ENCODE assay signal across 11 cellular contexts in the genomic region with DNA sequence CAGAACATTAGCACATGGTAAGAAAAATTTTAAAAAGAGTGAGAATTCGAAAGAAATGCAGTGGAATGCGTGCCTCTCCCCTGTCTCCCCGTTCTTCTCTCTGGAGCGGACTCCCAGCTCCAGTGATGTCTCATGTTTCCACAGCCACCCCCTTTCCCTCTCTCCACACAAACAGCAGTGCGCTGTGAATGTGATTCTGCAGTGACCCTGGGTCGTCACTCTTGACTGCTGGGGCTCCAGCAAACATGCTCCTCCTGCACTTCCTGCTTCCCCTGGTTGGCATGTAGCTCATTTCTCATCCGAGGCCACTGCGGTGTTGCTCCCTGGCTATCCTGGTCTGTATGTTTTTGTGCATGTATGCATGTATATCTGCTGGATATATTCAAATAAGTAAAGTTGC. TPM values are rescaled to one million over a fixed set of nuclear protein-coding genes. Genes with fewer than 3 reads are reported as not detected.
DNase-seq lines count a peak whose midpoint lies in the region; ATAC-seq and TF ChIP-seq lines count a peak whose summit lies in the region.
"Had no signal": no experiment of that assay in that cellular context is flagged by ENCODE, and none has a peak within 500 bp of the region (broad histone marks: within the 10 kb centered on the region; RNA-seq: fewer than 3 reads in every experiment).

No MANE protein-coding gene starts in this region.

- no peaks in the 10 kb centered on the region for H3K27me3 Mint-ChIP-seq in activated naive CD4-positive, alpha-beta T cell treated with anti-CD3 and anti-CD28 coated beads, Interleukin-2, amount 50 U/mL, for 24 hours
- no peaks in the 10 kb centered on the region for H3K27me3 Mint-ChIP-seq in activated naive CD4-positive, alpha-beta T cell treated with anti-CD3 and anti-CD28 coated beads, Interleukin-2, amount 10 ng/mL, durations not matched to agents 7 days and 5 days
- no peaks in the 10 kb centered on the region for H3K27me3 Mint-ChIP-seq in stimulated activated memory B cell treated with anti-CD40 and anti-IgM and Interleukin-4, amounts not matched to agents 10 μg/mL and 1 μg/mL and 100 μg/mL, for 72 hours

- peak overlapping the region; percentile 86 for H3K27ac Mint-ChIP-seq in activated naive CD4-positive, alpha-beta T cell treated with anti-CD3 and anti-CD28 coated beads, Interleukin-2, amount 50 U/mL, for 24 hours
- H3K27ac Mint-ChIP-seq in activated naive CD4-positive, alpha-beta T cell treated with anti-CD3 and anti-CD28 coated beads, Interleukin-2, amount 10 ng/mL, durations not matched to agents 7 days and 5 days: no peak overlapping the region
- peak overlapping the region; percentile 3 for H3K27ac Mint-ChIP-seq in stimulated activated memory B cell treated with anti-CD40 and anti-IgM and Interleukin-4, amounts not matched to agents 10 μg/mL and 1 μg/mL and 100 μg/mL, for 72 hours

- H2AFZ ChIP-seq in PC-9: no peak overlapping the region

- H3K9me3 Mint-ChIP-seq in activated naive CD4-positive, alpha-beta T cell treated with anti-CD3 and anti-CD28 coated beads, Interleukin-2, amount 50 U/mL, for 24 hours: no peaks in the 10 kb centered on the region
- peaks cover 5% of the 10 kb centered on the region for H3K9me3 Mint-ChIP-seq in activated naive CD4-positive, alpha-beta T cell treated with anti-CD3 and anti-CD28 coated beads, Interleukin-2, amount 10 ng/mL, durations not matched to agents 7 days and 5 days
- H3K9me3 Mint-ChIP-seq in stimulated activated memory B cell treated with anti-CD40 and anti-IgM and Interleukin-4, amounts not matched to agents 10 μg/mL and 1 μg/mL and 100 μg/mL, for 72 hours: no peaks in the 10 kb centered on the region

- H3K79me2 ChIP-seq in PC-9 (ENCODE audit: low read depth): peaks cover 22% of the 10 kb centered on the region

- CTCF ChIA-PET in activated naive CD4-positive, alpha-beta T cell treated with anti-CD3 and anti-CD28 coated beads, Interleukin-2, amount 10 ng/mL, durations not matched to agents 7 days and 5 days (lab: Charles Lee): interaction anchor here (0.5 kb wide), 1 partner anchor 356 kb away, joined by 3 read pairs; no protein-coding TSS in a partner anchor
- CTCF ChIA-PET in PC-9 (lab: Charles Lee): no interaction called here

- no peaks in the 10 kb centered on the region; the same call in none of the 2 replicates for H4K20me1 ChIP-seq in PC-9 (ENCODE audit: insufficient read depth)

- H3K4me2 ChIP-seq in PC-9: no peak overlapping the region

- POLR2A ChIA-PET in PC-9 (lab: Charles Lee; ENCODE audit: unreplicated experiment): interaction anchor here (0.5 kb wide), 1 partner anchor 235 kb away, joined by 11 read pairs; no protein-coding TSS in a partner anchor

- no peak overlapping the region for H3K27ac ChIP-seq in PC-9

- DNase-seq in activated naive CD4-positive, alpha-beta T cell treated with anti-CD3 and anti-CD28 coated beads, Interleukin-2, amount 10 ng/mL, durations not matched to agents 7 days and 5 days: no peak
- DNase-seq in adipocyte (ENCODE audit: low read depth) (peak; percentile 60), left kidney (ENCODE audit: low read depth, low spot score) (peak; percentile 95), PC-9 (no peak), DMS114 treated with DMSO at 0.1 percent for 48 hours (lab: John Stamatoyannopoulos, UW; ENCODE audit: unreplicated experiment) (no peak)
- no peak for DNase-seq in activated CD4-positive, CD25-positive, alpha-beta regulatory T cell treated with anti-CD3 and anti-CD28 coated beads, Interleukin-2, amount 50 U/mL, for 72 hours
- DNase-seq: activated naive CD4-positive, alpha-beta T cell; BE2C; T-helper 9 cell had no signal

- no peaks in the 10 kb centered on the region for H3F3A ChIP-seq in PC-9 (ENCODE audit: insufficient read depth, low read depth)

- peaks cover 5% of the 10 kb centered on the region for H3K36me3 Mint-ChIP-seq in activated naive CD4-positive, alpha-beta T cell treated with anti-CD3 and anti-CD28 coated beads, Interleukin-2, amount 50 U/mL, for 24 hours
- H3K36me3 Mint-ChIP-seq in activated naive CD4-positive, alpha-beta T cell treated with anti-CD3 and anti-CD28 coated beads, Interleukin-2, amount 10 ng/mL, durations not matched to agents 7 days and 5 days: peaks cover 5% of the 10 kb centered on the region
- peaks cover 6% of the 10 kb centered on the region for H3K36me3 Mint-ChIP-seq in stimulated activated memory B cell treated with anti-CD40 and anti-IgM and Interleukin-4, amounts not matched to agents 10 μg/mL and 1 μg/mL and 100 μg/mL, for 72 hours

- no TSS peak for BruUV-seq in PC-9 (replicated peaks; lab: Mats Ljungman, UMichigan)

- ATAC-seq in stimulated activated memory B cell treated with anti-CD40 and anti-IgM and Interleukin-4, amounts not matched to agents 10 μg/mL and 1 μg/mL and 100 μg/mL, for 72 hours: no peak

- H3K9ac ChIP-seq in adipocyte (ENCODE audit: low read length): no peak overlapping the region

- H3K4me1 ChIP-seq in adipocyte (ENCODE audit: control insufficient read depth, insufficient read depth, low read length) (peaks cover 20% of the 10 kb centered on the region), PC-9 (replicated peaks; ENCODE audit: insufficient read depth) (no peaks in the 10 kb centered on the region)

- H3K27me3 ChIP-seq in adipocyte (replicated peaks; ENCODE audit: control insufficient read depth, insufficient read depth, low read length) (no peaks in the 10 kb centered on the region), PC-9 (ENCODE audit: insufficient read depth, low read depth) (no peaks in the 10 kb centered on the region)
- H3K27me3 ChIP-seq: BE2C had no signal

- no peak for TF ChIP-seq CTCF in PC-9 (conservative IDR thresholded peaks at IDR 0.05)

- peak overlapping the region; percentile 11 for H3K4me3 Mint-ChIP-seq in activated naive CD4-positive, alpha-beta T cell treated with anti-CD3 and anti-CD28 coated beads, Interleukin-2, amount 50 U/mL, for 24 hours
- no peak overlapping the region for H3K4me3 Mint-ChIP-seq in activated naive CD4-positive, alpha-beta T cell treated with anti-CD3 and anti-CD28 coated beads, Interleukin-2, amount 10 ng/mL, durations not matched to agents 7 days and 5 days
- no peak overlapping the region for H3K4me3 Mint-ChIP-seq in stimulated activated memory B cell treated with anti-CD40 and anti-IgM and Interleukin-4, amounts not matched to agents 10 μg/mL and 1 μg/mL and 100 μg/mL, for 72 hours

- no peaks in the 10 kb centered on the region for H3K9me2 ChIP-seq in PC-9 (ENCODE audit: insufficient read depth)

- H3K4me3 ChIP-seq in adipocyte (ENCODE audit: low read length) (no peak overlapping the region), PC-9 (no peak overlapping the region)

- H3K36me3 ChIP-seq in adipocyte (ENCODE audit: control insufficient read depth, insufficient read depth, low read length, severe bottlenecking) (no peaks in the 10 kb centered on the region), PC-9 (ENCODE audit: low read depth) (no peaks in the 10 kb centered on the region)
- H3K36me3 ChIP-seq: BE2C had no signal

- H3K9me3 ChIP-seq in adipocyte (ENCODE audit: control insufficient read depth, low read length) (peaks cover 3% of the 10 kb centered on the region), PC-9 (ENCODE audit: insufficient read depth, low read depth) (no peaks in the 10 kb centered on the region)
- H3K9me3 ChIP-seq: BE2C had no signal

- intact Hi-C loops in PC-9 (cut with micrococcal nuclease; ENCODE audit: unreplicated experiment): no loop called here

- peaks cover 78% of the 10 kb centered on the region for H3K4me1 Mint-ChIP-seq in activated naive CD4-positive, alpha-beta T cell treated with anti-CD3 and anti-CD28 coated beads, Interleukin-2, amount 50 U/mL, for 24 hours
- peaks cover 23% of the 10 kb centered on the region for H3K4me1 Mint-ChIP-seq in activated naive CD4-positive, alpha-beta T cell treated with anti-CD3 and anti-CD28 coated beads, Interleukin-2, amount 10 ng/mL, durations not matched to agents 7 days and 5 days
- H3K4me1 Mint-ChIP-seq in stimulated activated memory B cell treated with anti-CD40 and anti-IgM and Interleukin-4, amounts not matched to agents 10 μg/mL and 1 μg/mL and 100 μg/mL, for 72 hours: peaks cover 62% of the 10 kb centered on the region

RNA-seq across cellular contexts. Expression of a gene that starts 13.3 kb away (rescaled TPM):
- 24.5 and 26.3 TPM in 2 replicates for total RNA-seq in PC-9 (2021)

Comparison
In these comparisons a context has a peak if more than half of its experiments do, and no peak if none do; other contexts are left out.
1. DNase-seq: peak in adipocyte (single experiment) and left kidney (single experiment); none in activated naive CD4-positive, alpha-beta T cell treated with anti-CD3 and anti-CD28 coated beads, Interleukin-2, amount 10 ng/mL, durations not matched to agents 7 days and 5 days (single experiment), activated CD4-positive, CD25-positive, alpha-beta regulatory T cell treated with anti-CD3 and anti-CD28 coated beads, Interleukin-2, amount 50 U/mL, for 72 hours (single experiment), PC-9 (0 of 2) and DMS114 treated with DMSO at 0.1 percent for 48 hours (single experiment).